ENCODE assay signal across 1 cellular context in the genomic region with DNA sequence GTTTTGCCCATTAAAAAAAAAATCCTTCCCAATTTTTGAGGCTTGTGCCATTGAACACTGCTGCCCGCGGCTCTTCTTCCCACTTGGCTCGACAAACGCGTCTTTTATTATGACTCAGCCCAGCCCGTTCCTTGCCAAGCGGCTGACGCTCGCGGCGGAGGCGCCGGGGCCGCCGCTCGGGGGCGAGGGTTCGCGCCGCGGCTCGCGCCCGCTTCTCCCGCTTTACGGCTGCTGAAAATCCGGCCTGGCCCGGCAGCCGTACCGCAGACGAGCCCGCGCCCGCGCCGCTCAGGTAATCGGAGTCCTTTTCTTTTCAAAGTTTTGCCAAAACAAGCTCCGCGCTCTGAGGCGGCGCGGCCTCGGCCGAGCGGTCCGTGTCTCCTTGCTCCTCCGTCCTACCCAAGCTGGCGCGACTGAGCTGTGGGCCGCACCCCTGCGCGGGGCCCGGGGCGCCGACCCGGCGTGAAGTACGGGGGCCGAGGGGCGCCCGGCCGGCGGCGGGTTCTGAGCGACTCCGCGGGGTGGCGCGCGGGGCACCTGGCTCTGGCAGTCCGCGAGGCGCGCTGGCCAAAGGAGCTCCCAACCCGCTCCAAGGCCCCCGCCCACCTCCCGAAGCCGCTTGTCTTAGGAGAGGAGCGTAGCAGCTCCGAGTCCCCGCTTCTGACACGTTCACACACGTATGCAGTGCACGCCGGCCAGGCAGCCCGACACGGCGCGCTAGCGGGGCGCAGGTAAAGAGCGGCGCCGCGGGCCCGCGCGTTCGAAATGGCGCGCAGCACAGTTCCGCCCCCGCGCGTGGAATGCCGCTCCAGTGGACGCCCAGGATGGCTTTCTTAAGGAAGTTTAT.
A peak's percentile ranks its signal among the peaks of the same experiment; 100 is the strongest.
TF ChIP-seq lines count a peak whose summit lies in the region.

No MANE protein-coding gene starts in this region.

TF ChIP-seq in HepG2, 621 proteins besides CTCF, POLR2A, EP300 and RAD21 (continued from another document and continues in another):
- TF ChIP-seq PAXIP1 (CRISPR knock-in tag; conservative IDR thresholded peaks at IDR 0.05) (no peak), HIVEP1 (CRISPR knock-in tag; IDR thresholded peaks at IDR 0.05) (0 out of 2 replicates have a peak, but pooled peaks have one; percentile 43), EED (CRISPR knock-in tag; IDR thresholded peaks at IDR 0.05) (peak; percentile 59; the same call in 1 of the 2 replicates), ZEB1 (IDR thresholded peaks at IDR 0.05; ENCODE audit: insufficient replicate concordance, low read depth) (peak; percentile 20), ZNF709 (CRISPR knock-in tag; IDR thresholded peaks at IDR 0.05) (peak; percentile 64; the same call in 1 of the 2 replicates), DR1 (CRISPR knock-in tag; IDR thresholded peaks at IDR 0.05) (peak; percentile 39; the same call in 1 of the 2 replicates), SKIL (CRISPR knock-in tag; IDR thresholded peaks at IDR 0.05; ENCODE audit: borderline replicate concordance) (no peak), ZFP37 (CRISPR knock-in tag; IDR thresholded peaks at IDR 0.05; ENCODE audit: borderline replicate concordance) (no peak), CCDC6 (CRISPR knock-in tag; IDR thresholded peaks at IDR 0.05) (no peak), ZBTB43 (CRISPR knock-in tag; conservative IDR thresholded peaks at IDR 0.05) (peak; percentile 68; the same call in 1 of the 2 replicates), SPEN (CRISPR knock-in tag; IDR thresholded peaks at IDR 0.05; ENCODE audit: low read depth) (peak; percentile 45), KDM3A (CRISPR knock-in tag; IDR thresholded peaks at IDR 0.05; ENCODE audit: low read depth) (0 out of 2 replicates have a peak, but pooled peaks have one; percentile 38), ZFX (CRISPR knock-in tag; IDR thresholded peaks at IDR 0.05; ENCODE audit: low read depth) (peak; percentile 70), SRY (CRISPR knock-in tag; IDR thresholded peaks at IDR 0.05) (0 out of 2 replicates have a peak, but pooled peaks have one; percentile 54), SMAD1 (CRISPR knock-in tag; IDR thresholded peaks at IDR 0.05; ENCODE audit: borderline replicate concordance, low read depth) (no peak), SALL2 (CRISPR knock-in tag; IDR thresholded peaks at IDR 0.05) (peak; percentile 34; the same call in 1 of the 2 replicates), ARID2 (CRISPR knock-in tag; IDR thresholded peaks at IDR 0.05; ENCODE audit: borderline replicate concordance) (0 out of 2 replicates have a peak, but pooled peaks have one; percentile 36), TBX2 (CRISPR knock-in tag; IDR thresholded peaks at IDR 0.05; ENCODE audit: borderline replicate concordance) (peak; percentile 45; the same call in 1 of the 2 replicates), MAZ (IDR thresholded peaks at IDR 0.05; ENCODE audit: borderline replicate concordance, low read depth, low read length) (no peak), MAZ (CRISPR knock-in tag; IDR thresholded peaks at IDR 0.05; ENCODE audit: low read depth) (peak; percentile 51; the same call in 1 of the 2 replicates), ZNF275 (CRISPR knock-in tag; IDR thresholded peaks at IDR 0.05; ENCODE audit: borderline replicate concordance) (no peak), KAT2B (IDR thresholded peaks at IDR 0.05; ENCODE audit: borderline replicate concordance, low read depth, low read length) (no peak), TSC22D2 (CRISPR knock-in tag; IDR thresholded peaks at IDR 0.05; ENCODE audit: borderline replicate concordance) (no peak), ZNF766 (CRISPR knock-in tag; IDR thresholded peaks at IDR 0.05; ENCODE audit: borderline replicate concordance) (no peak), NFE2L1 (CRISPR knock-in tag; IDR thresholded peaks at IDR 0.05; ENCODE audit: borderline replicate concordance) (no peak), MED13 (CRISPR knock-in tag; IDR thresholded peaks at IDR 0.05) (no peak), SNAI1 (CRISPR knock-in tag; IDR thresholded peaks at IDR 0.05; ENCODE audit: borderline replicate concordance) (no peak), ISL2 (CRISPR knock-in tag; IDR thresholded peaks at IDR 0.05) (no peak; the same call in 1 of the 2 replicates), ZNF598 (CRISPR knock-in tag; IDR thresholded peaks at IDR 0.05; ENCODE audit: borderline replicate concordance) (peak; percentile 28; the same call in 1 of the 2 replicates), DNMT3B (CRISPR knock-in tag; conservative IDR thresholded peaks at IDR 0.05) (no peak), DMAP1 (CRISPR knock-in tag; IDR thresholded peaks at IDR 0.05) (peak; percentile 49; the same call in 1 of the 2 replicates), PHF8 (CRISPR knock-in tag; IDR thresholded peaks at IDR 0.05) (peak; percentile 75), PRDM4 (CRISPR knock-in tag; IDR thresholded peaks at IDR 0.05; ENCODE audit: borderline replicate concordance) (no peak), RORA (CRISPR knock-in tag; IDR thresholded peaks at IDR 0.05) (no peak), TCF7L2 (IDR thresholded peaks at IDR 0.05; ENCODE audit: low read depth, low read length) (no peak), ZNF563 (CRISPR knock-in tag; IDR thresholded peaks at IDR 0.05) (peak; percentile 91)
- TF ChIP-seq, protein P1, sequence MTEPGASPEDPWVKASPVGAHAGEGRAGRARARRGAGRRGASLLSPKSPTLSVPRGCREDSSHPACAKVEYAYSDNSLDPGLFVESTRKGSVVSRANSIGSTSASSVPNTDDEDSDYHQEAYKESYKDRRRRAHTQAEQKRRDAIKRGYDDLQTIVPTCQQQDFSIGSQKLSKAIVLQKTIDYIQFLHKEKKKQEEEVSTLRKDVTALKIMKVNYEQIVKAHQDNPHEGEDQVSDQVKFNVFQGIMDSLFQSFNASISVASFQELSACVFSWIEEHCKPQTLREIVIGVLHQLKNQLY (CRISPR knock-in tag; IDR thresholded peaks at IDR 0.05) = no peak
- TF ChIP-seq, protein P2, sequence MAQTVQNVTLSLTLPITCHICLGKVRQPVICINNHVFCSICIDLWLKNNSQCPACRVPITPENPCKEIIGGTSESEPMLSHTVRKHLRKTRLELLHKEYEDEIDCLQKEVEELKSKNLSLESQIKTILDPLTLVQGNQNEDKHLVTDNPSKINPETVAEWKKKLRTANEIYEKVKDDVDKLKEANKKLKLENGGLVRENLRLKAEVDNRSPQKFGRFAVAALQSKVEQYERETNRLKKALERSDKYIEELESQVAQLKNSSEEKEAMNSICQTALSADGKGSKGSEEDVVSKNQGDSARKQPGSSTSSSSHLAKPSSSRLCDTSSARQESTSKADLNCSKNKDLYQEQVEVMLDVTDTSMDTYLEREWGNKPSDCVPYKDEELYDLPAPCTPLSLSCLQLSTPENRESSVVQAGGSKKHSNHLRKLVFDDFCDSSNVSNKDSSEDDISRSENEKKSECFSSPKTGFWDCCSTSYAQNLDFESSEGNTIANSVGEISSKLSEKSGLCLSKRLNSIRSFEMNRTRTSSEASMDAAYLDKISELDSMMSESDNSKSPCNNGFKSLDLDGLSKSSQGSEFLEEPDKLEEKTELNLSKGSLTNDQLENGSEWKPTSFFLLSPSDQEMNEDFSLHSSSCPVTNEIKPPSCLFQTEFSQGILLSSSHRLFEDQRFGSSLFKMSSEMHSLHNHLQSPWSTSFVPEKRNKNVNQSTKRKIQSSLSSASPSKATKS (CRISPR knock-in tag; IDR thresholded peaks at IDR 0.05) = no peak
- TF ChIP-seq, protein P3, sequence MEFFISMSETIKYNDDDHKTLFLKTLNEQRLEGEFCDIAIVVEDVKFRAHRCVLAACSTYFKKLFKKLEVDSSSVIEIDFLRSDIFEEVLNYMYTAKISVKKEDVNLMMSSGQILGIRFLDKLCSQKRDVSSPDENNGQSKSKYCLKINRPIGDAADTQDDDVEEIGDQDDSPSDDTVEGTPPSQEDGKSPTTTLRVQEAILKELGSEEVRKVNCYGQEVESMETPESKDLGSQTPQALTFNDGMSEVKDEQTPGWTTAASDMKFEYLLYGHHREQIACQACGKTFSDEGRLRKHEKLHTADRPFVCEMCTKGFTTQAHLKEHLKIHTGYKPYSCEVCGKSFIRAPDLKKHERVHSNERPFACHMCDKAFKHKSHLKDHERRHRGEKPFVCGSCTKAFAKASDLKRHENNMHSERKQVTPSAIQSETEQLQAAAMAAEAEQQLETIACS (CRISPR knock-in tag; IDR thresholded peaks at IDR 0.05) = peak; percentile 88
- TF ChIP-seq, protein P4, sequence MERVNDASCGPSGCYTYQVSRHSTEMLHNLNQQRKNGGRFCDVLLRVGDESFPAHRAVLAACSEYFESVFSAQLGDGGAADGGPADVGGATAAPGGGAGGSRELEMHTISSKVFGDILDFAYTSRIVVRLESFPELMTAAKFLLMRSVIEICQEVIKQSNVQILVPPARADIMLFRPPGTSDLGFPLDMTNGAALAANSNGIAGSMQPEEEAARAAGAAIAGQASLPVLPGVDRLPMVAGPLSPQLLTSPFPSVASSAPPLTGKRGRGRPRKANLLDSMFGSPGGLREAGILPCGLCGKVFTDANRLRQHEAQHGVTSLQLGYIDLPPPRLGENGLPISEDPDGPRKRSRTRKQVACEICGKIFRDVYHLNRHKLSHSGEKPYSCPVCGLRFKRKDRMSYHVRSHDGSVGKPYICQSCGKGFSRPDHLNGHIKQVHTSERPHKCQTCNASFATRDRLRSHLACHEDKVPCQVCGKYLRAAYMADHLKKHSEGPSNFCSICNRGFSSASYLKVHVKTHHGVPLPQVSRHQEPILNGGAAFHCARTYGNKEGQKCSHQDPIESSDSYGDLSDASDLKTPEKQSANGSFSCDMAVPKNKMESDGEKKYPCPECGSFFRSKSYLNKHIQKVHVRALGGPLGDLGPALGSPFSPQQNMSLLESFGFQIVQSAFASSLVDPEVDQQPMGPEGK (CRISPR knock-in tag; IDR thresholded peaks at IDR 0.05) = 0 out of 2 replicates have a peak, but pooled peaks have one; percentile 27
